Comparison of ENCODE assay signal across 10 cellular contexts in genomic region chr1:16375521-16376359, GRCh38. TPM values are rescaled to one million over a fixed set of nuclear protein-coding genes. Genes with fewer than 3 reads are reported as not detected.
DNase-seq lines count a peak whose midpoint lies in the region; ATAC-seq and TF ChIP-seq lines count a peak whose summit lies in the region.
"Had no signal": no experiment of that assay in that cellular context is flagged by ENCODE, and none has a peak within 500 bp of the region (broad histone marks: within the 10 kb centered on the region; RNA-seq: fewer than 3 reads in every experiment).

No MANE protein-coding gene starts in this region.

- H3K4me1 Mint-ChIP-seq in chondrocyte (ENCODE audit: low read depth) = peaks cover 64% of the 10 kb centered on the region
- peaks cover 48% of the 10 kb centered on the region for H3K4me1 Mint-ChIP-seq in memory B cell

- H3K36me3 ChIP-seq in Peyer's patch = peaks cover 0 to 4% (median 0%) of the 10 kb centered on the region in 3 donors

- ATAC-seq in memory B cell (ENCODE audit: low read depth) = no peak

- peaks cover 0 to 68% (median 8%) of the 10 kb centered on the region in 4 donors for H3K4me1 ChIP-seq in Peyer's patch

- TF ChIP-seq CTCF in chondrocyte (IDR thresholded peaks at IDR 0.05) (no peak), lower leg skin (IDR thresholded peaks at IDR 0.05) (no peak), Peyer's patch (IDR thresholded peaks at IDR 0.05) (no peak)

- H3K4me3 Mint-ChIP-seq in chondrocyte (ENCODE audit: unreplicated experiment) = peak overlapping the region; percentile 23
- H3K4me3 Mint-ChIP-seq in memory B cell = no peak overlapping the region

- H3K27ac Mint-ChIP-seq in chondrocyte (ENCODE audit: unreplicated experiment) (peak overlapping the region; percentile 92), memory B cell (peak overlapping the region; percentile 41)

- no peak for TF ChIP-seq EP300 in Ishikawa (IDR thresholded peaks at IDR 0.05; ENCODE audit: borderline replicate concordance)

- H3K36me3 Mint-ChIP-seq in chondrocyte (ENCODE audit: low read depth) (peaks cover 3% of the 10 kb centered on the region), memory B cell (peaks cover 7% of the 10 kb centered on the region)

- H3K9me3 Mint-ChIP-seq in chondrocyte (ENCODE audit: low read depth) = no peaks in the 10 kb centered on the region
- no peaks in the 10 kb centered on the region for H3K9me3 Mint-ChIP-seq in memory B cell

- no peak overlapping the region for H3K4me3 ChIP-seq in lower leg skin (ENCODE audit: low read depth, poor library complexity, severe bottlenecking)
- H3K4me3 ChIP-seq in Peyer's patch = peak overlapping the region in 1 of 4 donors; percentile 9

- H3K9me3 ChIP-seq in Peyer's patch = no peaks in the 10 kb centered on the region

- H3K27me3 Mint-ChIP-seq in chondrocyte (ENCODE audit: low read depth) (no peaks in the 10 kb centered on the region), memory B cell (no peaks in the 10 kb centered on the region)

- TF ChIP-seq RAD21 in Ishikawa (IDR thresholded peaks at IDR 0.05; ENCODE audit: low read depth) = no peak

- 62 to 66% methylated on average over 15 of the region's 15 CpGs for WGBS in lower leg skin, 2 donors

- intact Hi-C loops in lower leg skin (cut with DNase I; ENCODE audit: low total_unique reads) = no loop called here

- peak overlapping the region in 2 of 4 donors; percentile 13 to 40 for H3K27ac ChIP-seq in Peyer's patch

- no peaks in the 10 kb centered on the region for H3K27me3 ChIP-seq in Peyer's patch

- TF ChIP-seq POLR2A in lower leg skin (IDR thresholded peaks at IDR 0.05) = no peak
- TF ChIP-seq POLR2A in Peyer's patch (IDR thresholded peaks at IDR 0.05) = no peak

- DNase-seq in A172 (ENCODE audit: low spot score) (peak; percentile 82), chondrocyte (ENCODE audit: low spot score) (no peak), memory B cell (ENCODE audit: low spot score in 2 of 2) (no peak), NCI-H1092 (lab: John Stamatoyannopoulos, UW) (no peak), lower leg skin (ENCODE audit: low spot score in 2 of 2) (no peak), retina (no peak), Peyer's patch (no peak)
- DNase-seq: mesendoderm, RPMI8226 had no signal

TF ChIP-seq in Ishikawa, 13 proteins besides CTCF, POLR2A, EP300 and RAD21:
- TF ChIP-seq TAF1 (IDR thresholded peaks at IDR 0.05; ENCODE audit: low read depth) = no peak
- no peak for TF ChIP-seq USF1 (IDR thresholded peaks at IDR 0.05)
- TF ChIP-seq REST (IDR thresholded peaks at IDR 0.05; ENCODE audit: low read depth) = no peak
- 0 out of 2 replicates have a peak, but pooled peaks have one; percentile 18 for TF ChIP-seq TEAD4 (IDR thresholded peaks at IDR 0.05)

RNA-seq across cellular contexts. Expression of gene SZRD1, which starts 8.7 kb away (rescaled TPM):
- 66.1 and 72.9 TPM in 2 replicates for total RNA-seq in A172 (2014; rRNA removed; shearing (Covaris generic))
- total RNA-seq in chondrocyte (113 to 117 TPM (median 113 TPM) in 3 replicates), lower leg skin (10 to 100 TPM; 37.8 to 54.0 (median 48.5) TPM), Peyer's patch (10 to 100 TPM; 52.0 to 59.5 (median 57.4) TPM)

RNA-seq across cellular contexts. Expression of gene FBXO42, which starts 23.5 kb away (rescaled TPM):
- 6.4 and 13.9 TPM in 2 replicates for total RNA-seq in A172 (2014; rRNA removed; shearing (Covaris generic))
- total RNA-seq in chondrocyte (17.8 to 20.9 TPM (median 20.1 TPM) in 3 replicates), lower leg skin (10 to 100 TPM; 40.1 to 68.3 (median 58.1) TPM), Peyer's patch (10 to 100 TPM; 15.7 to 29.4 (median 24.5) TPM)
